Comparison of ENCODE assay signal across 1 cellular context in genomic region chr5:142833517-142834446, GRCh38.
TF ChIP-seq lines count a peak whose summit lies in the region.

No MANE protein-coding gene starts in this region.

TF ChIP-seq in K562, 482 proteins besides CTCF, POLR2A, EP300 and RAD21:
- TF ChIP-seq ZNF316 (IDR thresholded peaks at IDR 0.05) (peak; percentile 44), SIRT6 (IDR thresholded peaks at IDR 0.05; ENCODE audit: low read depth, low read length) (no peak)
TF ChIP-seq in K562: peak in this region for 1.
